Comparison of ENCODE assay signal across 8 cellular contexts in the genomic region with DNA sequence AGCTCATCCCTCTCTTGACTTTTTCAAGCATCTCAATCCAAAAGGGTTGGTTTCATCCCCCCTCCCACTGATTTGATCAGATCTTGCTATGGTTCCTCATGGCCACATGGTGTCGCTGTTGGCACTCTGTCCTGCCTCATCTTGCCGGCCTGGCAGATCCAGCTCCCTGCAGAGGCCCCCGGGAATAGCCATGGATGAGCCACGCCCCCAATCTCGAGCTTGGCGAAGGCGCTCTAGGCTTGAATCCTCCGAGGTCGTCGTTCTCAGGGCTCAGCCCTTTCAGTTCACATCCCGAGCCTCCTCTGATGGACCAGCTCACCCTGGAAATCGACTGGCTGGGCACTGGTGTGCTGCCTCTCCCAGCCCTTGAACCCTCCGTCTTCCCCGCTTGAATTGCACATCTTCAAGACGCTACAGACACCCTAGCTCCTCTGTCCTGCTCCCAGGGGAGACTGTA.
DNase-seq lines count a peak whose midpoint lies in the region; ATAC-seq, FAIRE-seq and TF ChIP-seq lines count a peak whose summit lies in the region.

No MANE protein-coding gene starts in this region.

- peak; percentile 76 to 93 (median 85) for TF ChIP-seq CTCF in K562 (IDR thresholded peaks at IDR 0.05 in 2 of 3, conservative IDR thresholded peaks at IDR 0.05 in 1 of 3; ENCODE audit: insufficient read depth in 2 of 3, low read depth in 1 of 3, low read length in 3 of 3)

- in situ Hi-C loops in G401 (cut with HindIII; ENCODE audit: low sequenced_read_pairs) (no loop called here), K562 (cut with MboI) (no loop called here)

- H3K4me1 ChIP-seq in HUES64 (ENCODE audit: insufficient read depth, low read length) (no peaks in the 10 kb centered on the region), K562 (replicated peaks in 1 of 2; ENCODE audit: control insufficient read depth in 2 of 2, insufficient read depth in 2 of 2, low read length in 2 of 2) (no peaks in the 10 kb centered on the region), iPS DF 6.9 (ENCODE audit: control insufficient read depth, insufficient read depth, low read length) (no peaks in the 10 kb centered on the region)

- ATAC-seq in K562 (peak; percentile 97), GM18873 (IDR thresholded peaks at IDR 0.05; ENCODE audit: low FRiP score, unreplicated experiment) (no peak), HG03571 (IDR thresholded peaks at IDR 0.05; ENCODE audit: unreplicated experiment) (no peak)

- 14% methylated on average over 15 of the region's 15 CpGs for WGBS in HUES64
- WGBS in K562 (ENCODE audit: insufficient coverage, low coverage, missing lambda C conversion rate) = under 1% methylated on average over 15 of the region's 15 CpGs
- WGBS in iPS DF 6.9 (ENCODE audit: insufficient coverage, insufficient read length) = no CpG with 5 or more reads among the region's 15 CpGs

- intact Hi-C loops in K562 (cut with micrococcal nuclease) = loop anchor here (5.0 kb wide), 1 partner anchor 248 kb away; no protein-coding TSS in a partner anchor

- H3K9ac ChIP-seq in HUES64 (ENCODE audit: low read depth, low read length) = peak overlapping the region; percentile 42; the same call in 1 of the 2 replicates
- no peak overlapping the region for H3K9ac ChIP-seq in K562 (ENCODE audit: insufficient read depth in 1 of 2, low read depth in 2 of 2, low read length in 2 of 2)

- DNase-seq in G401 (ENCODE audit: low spot score) = peak; percentile 79
- DNase-seq in NCI-H82 treated with DMSO at 0.1 percent for 48 hours (lab: John Stamatoyannopoulos, UW; ENCODE audit: unreplicated experiment) = peak; percentile 82
- DNase-seq in K562 (ENCODE audit: extremely low read depth in 1 of 4, low spot score in 3 of 4) = peak; percentile 73 to 92 (median 84)
- DNase-seq in iPS DF 6.9 (ENCODE audit: low read depth, low spot score) = peak; percentile 20
- peak; percentile 32 for DNase-seq in skeletal muscle cell (ENCODE audit: low read depth)

- H4K20me1 ChIP-seq in K562 (replicated peaks; ENCODE audit: control insufficient read depth, insufficient read depth, low read length) = no peaks in the 10 kb centered on the region; the same call in 1 of the 2 replicates

- TF ChIP-seq POLR2A in K562 (conservative IDR thresholded peaks at IDR 0.05) = no peak

- H3K27me3 ChIP-seq in HUES64 (ENCODE audit: insufficient read depth, low read length) (no peaks in the 10 kb centered on the region; the same call in 1 of the 2 replicates), K562 (ENCODE audit: control insufficient read depth in 2 of 2, insufficient read depth in 2 of 2, low read length in 2 of 2) (peaks cover 5 to 10% of the 10 kb centered on the region in 2 experiments; a peak in 3 of 5 replicates), iPS DF 6.9 (ENCODE audit: control insufficient read depth, insufficient read depth, low read length) (no peaks in the 10 kb centered on the region)

- POLR2A ChIA-PET in K562 (lab: Yijun Ruan, JAX) = interaction anchor here (0.9 to 1.1 kb wide), 2 partner anchors 11 to 92 kb away, joined by 3 to 6 read pairs; no protein-coding TSS in a partner anchor

- CTCF ChIA-PET in K562 (lab: Yijun Ruan, JAX; ENCODE audit: low intra/inter-chr PET ratio) = interaction anchor here (1.0 kb wide), 1 partner anchor 254 kb away, joined by 4 read pairs; no protein-coding TSS in a partner anchor

- H3K9me3 ChIP-seq in HUES64 (ENCODE audit: insufficient read depth, low read depth, low read length) (no peaks in the 10 kb centered on the region), K562 (replicated peaks; ENCODE audit: control insufficient read depth, insufficient read depth, low read depth, low read length) (no peaks in the 10 kb centered on the region), iPS DF 6.9 (ENCODE audit: control insufficient read depth, insufficient read depth, low read length) (peaks cover 4% of the 10 kb centered on the region)

- no peak overlapping the region for H3K27ac ChIP-seq in HUES64 (ENCODE audit: low read depth, low read length)
- no peak overlapping the region for H3K27ac ChIP-seq in K562 (ENCODE audit: extremely low read depth, low read depth, low read length)
- H3K27ac ChIP-seq in iPS DF 6.9 (ENCODE audit: low read length) = no peak overlapping the region

- no TSS peak for BruUV-seq in K562 (replicated peaks; lab: Mats Ljungman, UMichigan)

- H3K4me3 ChIP-seq in HUES64 (ENCODE audit: low read length) = peak overlapping the region; percentile 48
- H3K4me3 ChIP-seq in K562 = no peak overlapping the region
- no peak overlapping the region for H3K4me3 ChIP-seq in iPS DF 6.9 (ENCODE audit: low read length)
- H3K4me3 ChIP-seq in skeletal muscle cell (ENCODE audit: low read depth, low read length) = peak overlapping the region; percentile 30

- no peaks in the 10 kb centered on the region for H3K79me2 ChIP-seq in K562 (ENCODE audit: control insufficient read depth, insufficient read depth, low read length)

- H3K4me2 ChIP-seq in K562 (ENCODE audit: insufficient read depth, low read length) = no peak overlapping the region

- H3K36me3 ChIP-seq in HUES64 (ENCODE audit: insufficient read depth, low read length) (no peaks in the 10 kb centered on the region), K562 (ENCODE audit: control insufficient read depth, insufficient read depth, low read length) (no peaks in the 10 kb centered on the region), iPS DF 6.9 (ENCODE audit: control insufficient read depth, insufficient read depth, low read length) (no peaks in the 10 kb centered on the region)

- no peak for TF ChIP-seq EP300 in K562 (IDR thresholded peaks at IDR 0.05; ENCODE audit: low read length)

- FAIRE-seq in K562 (lab: Jason Lieb, UNC) = peak; percentile 78

- H3K9me1 ChIP-seq in K562 (ENCODE audit: control insufficient read depth, insufficient read depth, low read length) = no peaks in the 10 kb centered on the region

- no peak overlapping the region for H2AFZ ChIP-seq in K562 (ENCODE audit: low read depth, low read length)

- peak; percentile 52 to 75; a peak in 3 of 4 replicates for TF ChIP-seq RAD21 in K562 (CRISPR knock-in tag; conservative IDR thresholded peaks at IDR 0.05 in 1 of 2, IDR thresholded peaks at IDR 0.05 in 1 of 2)

TF ChIP-seq in K562, 482 proteins besides CTCF, POLR2A, EP300 and RAD21 (continues in another document):
- TF ChIP-seq SMC3 (conservative IDR thresholded peaks at IDR 0.05; ENCODE audit: insufficient read depth, low read depth, low read length) (peak; percentile 72), SIX5 (IDR thresholded peaks at IDR 0.05; ENCODE audit: borderline replicate concordance in 1 of 2, insufficient read depth in 1 of 2, low read depth in 1 of 2, low read length in 2 of 2) (no peak), ZNF699 (CRISPR knock-in tag; IDR thresholded peaks at IDR 0.05; ENCODE audit: insufficient replicate concordance) (no peak), CTBP1 (IDR thresholded peaks at IDR 0.05; ENCODE audit: borderline replicate concordance) (peak; percentile 21; the same call in 1 of the 2 replicates), BRD9 (IDR thresholded peaks at IDR 0.05; ENCODE audit: low read depth, partially characterized antibody) (no peak), KAT7 (CRISPR knock-in tag; IDR thresholded peaks at IDR 0.05; ENCODE audit: borderline replicate concordance) (no peak), NELFE (IDR thresholded peaks at IDR 0.05; ENCODE audit: insufficient read depth, insufficient read length) (no peak)
- TF ChIP-seq, protein P1, sequence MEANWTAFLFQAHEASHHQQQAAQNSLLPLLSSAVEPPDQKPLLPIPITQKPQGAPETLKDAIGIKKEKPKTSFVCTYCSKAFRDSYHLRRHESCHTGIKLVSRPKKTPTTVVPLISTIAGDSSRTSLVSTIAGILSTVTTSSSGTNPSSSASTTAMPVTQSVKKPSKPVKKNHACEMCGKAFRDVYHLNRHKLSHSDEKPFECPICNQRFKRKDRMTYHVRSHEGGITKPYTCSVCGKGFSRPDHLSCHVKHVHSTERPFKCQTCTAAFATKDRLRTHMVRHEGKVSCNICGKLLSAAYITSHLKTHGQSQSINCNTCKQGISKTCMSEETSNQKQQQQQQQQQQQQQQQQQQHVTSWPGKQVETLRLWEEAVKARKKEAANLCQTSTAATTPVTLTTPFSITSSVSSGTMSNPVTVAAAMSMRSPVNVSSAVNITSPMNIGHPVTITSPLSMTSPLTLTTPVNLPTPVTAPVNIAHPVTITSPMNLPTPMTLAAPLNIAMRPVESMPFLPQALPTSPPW (CRISPR knock-in tag; IDR thresholded peaks at IDR 0.05) = peak; percentile 44; the same call in 1 of the 2 replicates
- TF ChIP-seq, protein P2, sequence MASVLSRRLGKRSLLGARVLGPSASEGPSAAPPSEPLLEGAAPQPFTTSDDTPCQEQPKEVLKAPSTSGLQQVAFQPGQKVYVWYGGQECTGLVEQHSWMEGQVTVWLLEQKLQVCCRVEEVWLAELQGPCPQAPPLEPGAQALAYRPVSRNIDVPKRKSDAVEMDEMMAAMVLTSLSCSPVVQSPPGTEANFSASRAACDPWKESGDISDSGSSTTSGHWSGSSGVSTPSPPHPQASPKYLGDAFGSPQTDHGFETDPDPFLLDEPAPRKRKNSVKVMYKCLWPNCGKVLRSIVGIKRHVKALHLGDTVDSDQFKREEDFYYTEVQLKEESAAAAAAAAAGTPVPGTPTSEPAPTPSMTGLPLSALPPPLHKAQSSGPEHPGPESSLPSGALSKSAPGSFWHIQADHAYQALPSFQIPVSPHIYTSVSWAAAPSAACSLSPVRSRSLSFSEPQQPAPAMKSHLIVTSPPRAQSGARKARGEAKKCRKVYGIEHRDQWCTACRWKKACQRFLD (CRISPR knock-in tag; IDR thresholded peaks at IDR 0.05) = no peak
- TF ChIP-seq, protein P3, sequence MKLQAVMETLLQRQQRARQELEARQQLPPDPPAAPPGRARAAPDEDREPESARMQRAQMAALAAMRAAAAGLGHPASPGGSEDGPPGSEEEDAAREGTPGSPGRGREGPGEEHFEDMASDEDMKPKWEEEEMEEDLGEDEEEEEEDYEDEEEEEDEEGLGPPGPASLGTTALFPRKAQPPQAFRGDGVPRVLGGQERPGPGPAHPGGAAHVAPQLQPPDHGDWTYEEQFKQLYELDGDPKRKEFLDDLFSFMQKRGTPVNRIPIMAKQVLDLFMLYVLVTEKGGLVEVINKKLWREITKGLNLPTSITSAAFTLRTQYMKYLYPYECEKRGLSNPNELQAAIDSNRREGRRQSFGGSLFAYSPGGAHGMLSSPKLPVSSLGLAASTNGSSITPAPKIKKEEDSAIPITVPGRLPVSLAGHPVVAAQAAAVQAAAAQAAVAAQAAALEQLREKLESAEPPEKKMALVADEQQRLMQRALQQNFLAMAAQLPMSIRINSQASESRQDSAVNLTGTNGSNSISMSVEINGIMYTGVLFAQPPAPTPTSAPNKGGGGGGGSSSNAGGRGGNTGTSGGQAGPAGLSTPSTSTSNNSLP (IDR thresholded peaks at IDR 0.05; ENCODE audit: borderline replicate concordance, low read depth, low read length) = peak; percentile 53; the same call in 1 of the 2 replicates

Comparison
In these comparisons a context has a peak if more than half of its experiments do, and no peak if none do; other contexts are left out.
1. DNase-seq: peak in every context shown above with its lines; median percentile 84 in K562; 82 in NCI-H82 treated with DMSO at 0.1 percent for 48 hours; 79 in G401; 32 in skeletal muscle cell; 20 in iPS DF 6.9.
2. H3K4me3 ChIP-seq: peak in HUES64 (single experiment) and skeletal muscle cell (single experiment); none in K562 (single experiment) and iPS DF 6.9 (single experiment).